8 cellular contexts compared by ENCODE assay signal in genomic region chr22:25035715-25036114, GRCh38.
"Had no signal": no experiment of that assay in that cellular context is flagged by ENCODE, and none has a peak within 500 bp of the region (broad histone marks: within the 10 kb centered on the region; RNA-seq: fewer than 3 reads in every experiment).

No MANE protein-coding gene starts in this region.

- H3K27ac ChIP-seq: HL-60 had no signal

- H3K4me3 ChIP-seq: GM23338 had no signal

- H3K4me1 Mint-ChIP-seq: GM23338, H9, IgD-negative memory B cell had no signal

- ATAC-seq: GM23338, HepG2 had no signal

- H3K9me3 Mint-ChIP-seq: GM23338, H9 had no signal

- H3K27ac Mint-ChIP-seq: GM23338, H9, HFFc6, IgD-negative memory B cell had no signal

- H3K4me3 Mint-ChIP-seq: GM23338, H9, HFFc6, IgD-negative memory B cell had no signal

- H3K36me3 Mint-ChIP-seq: IgD-negative memory B cell had no signal

- DNase-seq: H9, HCEC 1CT, HFFc6, KBM-7 had no signal
